ENCODE assay signal across 2 cellular contexts in the genomic region with DNA sequence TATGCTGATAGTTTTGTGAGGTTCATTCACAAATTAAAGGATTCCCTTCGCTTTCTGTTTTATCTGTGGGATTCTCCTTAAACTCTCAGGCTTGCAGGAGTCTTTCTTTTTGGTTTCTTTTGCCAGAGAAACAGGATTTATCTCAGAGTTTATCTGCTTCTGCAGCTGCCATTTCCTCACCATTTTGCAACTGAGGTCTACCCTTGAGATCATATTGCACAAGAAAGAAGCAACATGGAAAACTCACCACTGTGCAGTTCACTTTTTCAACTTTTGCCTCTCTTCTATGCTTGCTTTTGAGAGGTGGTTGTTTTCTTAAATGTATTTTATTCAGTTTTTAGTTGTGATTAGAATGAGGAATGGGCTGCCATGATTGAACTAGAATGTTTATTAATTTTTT.
TF ChIP-seq lines count a peak whose summit lies in the region.

No MANE protein-coding gene starts in this region.

TF ChIP-seq in GM23338, 12 proteins besides CTCF, POLR2A, EP300 and RAD21 (continued from another document and continues in another):
- TF ChIP-seq ZNF462 (CRISPR knock-in tag; IDR thresholded peaks at IDR 0.05) (no peak), EZH2 (IDR thresholded peaks at IDR 0.05; ENCODE audit: low read depth, unreplicated experiment) (no peak), ZNF114 (CRISPR knock-in tag; IDR thresholded peaks at IDR 0.05) (no peak), JUNB (IDR thresholded peaks at IDR 0.05; ENCODE audit: unreplicated experiment) (no peak), STAT1 (IDR thresholded peaks at IDR 0.05; ENCODE audit: unreplicated experiment) (no peak), CREB1 (CRISPR knock-in tag; IDR thresholded peaks at IDR 0.05; ENCODE audit: low read depth) (no peak), POLR2AphosphoS5 (IDR thresholded peaks at IDR 0.05; ENCODE audit: low read depth) (no peak), NANOG (IDR thresholded peaks at IDR 0.05; ENCODE audit: borderline replicate concordance) (no peak), EZH2phosphoT487 (IDR thresholded peaks at IDR 0.05; ENCODE audit: unreplicated experiment) (no peak)
- TF ChIP-seq, protein P1, sequence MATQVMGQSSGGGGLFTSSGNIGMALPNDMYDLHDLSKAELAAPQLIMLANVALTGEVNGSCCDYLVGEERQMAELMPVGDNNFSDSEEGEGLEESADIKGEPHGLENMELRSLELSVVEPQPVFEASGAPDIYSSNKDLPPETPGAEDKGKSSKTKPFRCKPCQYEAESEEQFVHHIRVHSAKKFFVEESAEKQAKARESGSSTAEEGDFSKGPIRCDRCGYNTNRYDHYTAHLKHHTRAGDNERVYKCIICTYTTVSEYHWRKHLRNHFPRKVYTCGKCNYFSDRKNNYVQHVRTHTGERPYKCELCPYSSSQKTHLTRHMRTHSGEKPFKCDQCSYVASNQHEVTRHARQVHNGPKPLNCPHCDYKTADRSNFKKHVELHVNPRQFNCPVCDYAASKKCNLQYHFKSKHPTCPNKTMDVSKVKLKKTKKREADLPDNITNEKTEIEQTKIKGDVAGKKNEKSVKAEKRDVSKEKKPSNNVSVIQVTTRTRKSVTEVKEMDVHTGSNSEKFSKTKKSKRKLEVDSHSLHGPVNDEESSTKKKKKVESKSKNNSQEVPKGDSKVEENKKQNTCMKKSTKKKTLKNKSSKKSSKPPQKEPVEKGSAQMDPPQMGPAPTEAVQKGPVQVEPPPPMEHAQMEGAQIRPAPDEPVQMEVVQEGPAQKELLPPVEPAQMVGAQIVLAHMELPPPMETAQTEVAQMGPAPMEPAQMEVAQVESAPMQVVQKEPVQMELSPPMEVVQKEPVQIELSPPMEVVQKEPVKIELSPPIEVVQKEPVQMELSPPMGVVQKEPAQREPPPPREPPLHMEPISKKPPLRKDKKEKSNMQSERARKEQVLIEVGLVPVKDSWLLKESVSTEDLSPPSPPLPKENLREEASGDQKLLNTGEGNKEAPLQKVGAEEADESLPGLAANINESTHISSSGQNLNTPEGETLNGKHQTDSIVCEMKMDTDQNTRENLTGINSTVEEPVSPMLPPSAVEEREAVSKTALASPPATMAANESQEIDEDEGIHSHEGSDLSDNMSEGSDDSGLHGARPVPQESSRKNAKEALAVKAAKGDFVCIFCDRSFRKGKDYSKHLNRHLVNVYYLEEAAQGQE (IDR thresholded peaks at IDR 0.05; ENCODE audit: unreplicated experiment): no peak

TF ChIP-seq in K562, 482 proteins besides CTCF, POLR2A, EP300 and RAD21 (continued from another document and continues in another):
- TF ChIP-seq, protein P2, sequence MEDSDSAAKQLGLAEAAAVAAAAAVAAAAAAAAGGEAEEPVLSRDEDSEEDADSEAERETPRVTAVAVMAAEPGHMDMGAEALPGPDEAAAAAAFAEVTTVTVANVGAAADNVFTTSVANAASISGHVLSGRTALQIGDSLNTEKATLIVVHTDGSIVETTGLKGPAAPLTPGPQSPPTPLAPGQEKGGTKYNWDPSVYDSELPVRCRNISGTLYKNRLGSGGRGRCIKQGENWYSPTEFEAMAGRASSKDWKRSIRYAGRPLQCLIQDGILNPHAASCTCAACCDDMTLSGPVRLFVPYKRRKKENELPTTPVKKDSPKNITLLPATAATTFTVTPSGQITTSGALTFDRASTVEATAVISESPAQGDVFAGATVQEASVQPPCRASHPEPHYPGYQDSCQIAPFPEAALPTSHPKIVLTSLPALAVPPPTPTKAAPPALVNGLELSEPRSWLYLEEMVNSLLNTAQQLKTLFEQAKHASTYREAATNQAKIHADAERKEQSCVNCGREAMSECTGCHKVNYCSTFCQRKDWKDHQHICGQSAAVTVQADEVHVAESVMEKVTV (CRISPR knock-in tag; IDR thresholded peaks at IDR 0.05): 0 out of 2 replicates have a peak, but pooled peaks have one; percentile 6
- TF ChIP-seq POLR3A (IDR thresholded peaks at IDR 0.05; ENCODE audit: borderline replicate concordance, extremely low read depth, insufficient read depth, insufficient read length): no peak
- TF ChIP-seq, protein P3, sequence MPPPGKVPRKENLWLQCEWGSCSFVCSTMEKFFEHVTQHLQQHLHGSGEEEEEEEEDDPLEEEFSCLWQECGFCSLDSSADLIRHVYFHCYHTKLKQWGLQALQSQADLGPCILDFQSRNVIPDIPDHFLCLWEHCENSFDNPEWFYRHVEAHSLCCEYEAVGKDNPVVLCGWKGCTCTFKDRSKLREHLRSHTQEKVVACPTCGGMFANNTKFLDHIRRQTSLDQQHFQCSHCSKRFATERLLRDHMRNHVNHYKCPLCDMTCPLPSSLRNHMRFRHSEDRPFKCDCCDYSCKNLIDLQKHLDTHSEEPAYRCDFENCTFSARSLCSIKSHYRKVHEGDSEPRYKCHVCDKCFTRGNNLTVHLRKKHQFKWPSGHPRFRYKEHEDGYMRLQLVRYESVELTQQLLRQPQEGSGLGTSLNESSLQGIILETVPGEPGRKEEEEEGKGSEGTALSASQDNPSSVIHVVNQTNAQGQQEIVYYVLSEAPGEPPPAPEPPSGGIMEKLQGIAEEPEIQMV (tag; conservative IDR thresholded peaks at IDR 0.05; ENCODE audit: low read depth): no peak
- no peak for TF ChIP-seq CXXC5 (CRISPR knock-in tag; IDR thresholded peaks at IDR 0.05)
- TF ChIP-seq, protein P4, sequence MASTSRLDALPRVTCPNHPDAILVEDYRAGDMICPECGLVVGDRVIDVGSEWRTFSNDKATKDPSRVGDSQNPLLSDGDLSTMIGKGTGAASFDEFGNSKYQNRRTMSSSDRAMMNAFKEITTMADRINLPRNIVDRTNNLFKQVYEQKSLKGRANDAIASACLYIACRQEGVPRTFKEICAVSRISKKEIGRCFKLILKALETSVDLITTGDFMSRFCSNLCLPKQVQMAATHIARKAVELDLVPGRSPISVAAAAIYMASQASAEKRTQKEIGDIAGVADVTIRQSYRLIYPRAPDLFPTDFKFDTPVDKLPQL (IDR thresholded peaks at IDR 0.05; ENCODE audit: extremely low read depth, insufficient read length): no peak
- TF ChIP-seq ZNF12 (CRISPR knock-in tag; IDR thresholded peaks at IDR 0.05): no peak
- TF ChIP-seq MTA1 (IDR thresholded peaks at IDR 0.05; ENCODE audit: borderline replicate concordance): no peak
- TF ChIP-seq RFX5 (IDR thresholded peaks at IDR 0.05; ENCODE audit: low read depth, low read length): no peak
- TF ChIP-seq TAL1 (IDR thresholded peaks at IDR 0.05): 0 out of 2 replicates have a peak, but pooled peaks have one; percentile 12
- TF ChIP-seq ZSCAN32 (CRISPR knock-in tag; IDR thresholded peaks at IDR 0.05): no peak
- TF ChIP-seq, protein P5, sequence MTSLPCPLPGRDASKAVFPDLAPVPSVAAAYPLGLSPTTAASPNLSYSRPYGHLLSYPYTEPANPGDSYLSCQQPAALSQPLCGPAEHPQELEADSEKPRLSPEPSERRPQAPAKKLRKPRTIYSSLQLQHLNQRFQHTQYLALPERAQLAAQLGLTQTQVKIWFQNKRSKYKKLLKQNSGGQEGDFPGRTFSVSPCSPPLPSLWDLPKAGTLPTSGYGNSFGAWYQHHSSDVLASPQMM (CRISPR knock-in tag; IDR thresholded peaks at IDR 0.05): no peak
- no peak for TF ChIP-seq CCAR2 (IDR thresholded peaks at IDR 0.05; ENCODE audit: low read depth, low read length)
- TF ChIP-seq, protein P6, sequence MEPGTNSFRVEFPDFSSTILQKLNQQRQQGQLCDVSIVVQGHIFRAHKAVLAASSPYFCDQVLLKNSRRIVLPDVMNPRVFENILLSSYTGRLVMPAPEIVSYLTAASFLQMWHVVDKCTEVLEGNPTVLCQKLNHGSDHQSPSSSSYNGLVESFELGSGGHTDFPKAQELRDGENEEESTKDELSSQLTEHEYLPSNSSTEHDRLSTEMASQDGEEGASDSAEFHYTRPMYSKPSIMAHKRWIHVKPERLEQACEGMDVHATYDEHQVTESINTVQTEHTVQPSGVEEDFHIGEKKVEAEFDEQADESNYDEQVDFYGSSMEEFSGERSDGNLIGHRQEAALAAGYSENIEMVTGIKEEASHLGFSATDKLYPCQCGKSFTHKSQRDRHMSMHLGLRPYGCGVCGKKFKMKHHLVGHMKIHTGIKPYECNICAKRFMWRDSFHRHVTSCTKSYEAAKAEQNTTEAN (CRISPR knock-in tag; IDR thresholded peaks at IDR 0.05): no peak
- no peak for TF ChIP-seq EZH2 (IDR thresholded peaks at IDR 0.05; ENCODE audit: borderline replicate concordance, low read depth, low read length)
- TF ChIP-seq TEAD4 (IDR thresholded peaks at IDR 0.05; ENCODE audit: low read length): peak; percentile 59
- no peak for TF ChIP-seq TEAD4 (CRISPR knock-in tag; IDR thresholded peaks at IDR 0.05; ENCODE audit: borderline replicate concordance)
- no peak for TF ChIP-seq ZNF197 (CRISPR knock-in tag; IDR thresholded peaks at IDR 0.05; ENCODE audit: low read depth)
- TF ChIP-seq ARID1B (IDR thresholded peaks at IDR 0.05): peak; percentile 52
- peak; percentile 95 for TF ChIP-seq CEBPB (tag; IDR thresholded peaks at IDR 0.05)
- TF ChIP-seq, protein P7, sequence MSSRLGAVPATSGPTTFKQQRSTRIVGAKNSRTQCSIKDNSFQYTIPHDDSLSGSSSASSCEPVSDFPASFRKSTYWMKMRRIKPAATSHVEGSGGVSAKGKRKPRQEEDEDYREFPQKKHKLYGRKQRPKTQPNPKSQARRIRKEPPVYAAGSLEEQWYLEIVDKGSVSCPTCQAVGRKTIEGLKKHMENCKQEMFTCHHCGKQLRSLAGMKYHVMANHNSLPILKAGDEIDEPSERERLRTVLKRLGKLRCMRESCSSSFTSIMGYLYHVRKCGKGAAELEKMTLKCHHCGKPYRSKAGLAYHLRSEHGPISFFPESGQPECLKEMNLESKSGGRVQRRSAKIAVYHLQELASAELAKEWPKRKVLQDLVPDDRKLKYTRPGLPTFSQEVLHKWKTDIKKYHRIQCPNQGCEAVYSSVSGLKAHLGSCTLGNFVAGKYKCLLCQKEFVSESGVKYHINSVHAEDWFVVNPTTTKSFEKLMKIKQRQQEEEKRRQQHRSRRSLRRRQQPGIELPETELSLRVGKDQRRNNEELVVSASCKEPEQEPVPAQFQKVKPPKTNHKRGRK (tag; IDR thresholded peaks at IDR 0.05): no peak
- TF ChIP-seq SREBF2 (CRISPR knock-in tag; IDR thresholded peaks at IDR 0.05): no peak
- no peak for TF ChIP-seq SRSF1 (IDR thresholded peaks at IDR 0.05; ENCODE audit: low read depth, low read length)
- TF ChIP-seq, protein P8, sequence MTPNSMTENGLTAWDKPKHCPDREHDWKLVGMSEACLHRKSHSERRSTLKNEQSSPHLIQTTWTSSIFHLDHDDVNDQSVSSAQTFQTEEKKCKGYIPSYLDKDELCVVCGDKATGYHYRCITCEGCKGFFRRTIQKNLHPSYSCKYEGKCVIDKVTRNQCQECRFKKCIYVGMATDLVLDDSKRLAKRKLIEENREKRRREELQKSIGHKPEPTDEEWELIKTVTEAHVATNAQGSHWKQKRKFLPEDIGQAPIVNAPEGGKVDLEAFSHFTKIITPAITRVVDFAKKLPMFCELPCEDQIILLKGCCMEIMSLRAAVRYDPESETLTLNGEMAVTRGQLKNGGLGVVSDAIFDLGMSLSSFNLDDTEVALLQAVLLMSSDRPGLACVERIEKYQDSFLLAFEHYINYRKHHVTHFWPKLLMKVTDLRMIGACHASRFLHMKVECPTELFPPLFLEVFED (CRISPR knock-in tag; conservative IDR thresholded peaks at IDR 0.05): no peak
- no peak for TF ChIP-seq MLLT1 (IDR thresholded peaks at IDR 0.05)
- TF ChIP-seq IRF1 (CRISPR knock-in tag; IDR thresholded peaks at IDR 0.05; ENCODE audit: borderline replicate concordance): no peak
- TF ChIP-seq, protein P9, sequence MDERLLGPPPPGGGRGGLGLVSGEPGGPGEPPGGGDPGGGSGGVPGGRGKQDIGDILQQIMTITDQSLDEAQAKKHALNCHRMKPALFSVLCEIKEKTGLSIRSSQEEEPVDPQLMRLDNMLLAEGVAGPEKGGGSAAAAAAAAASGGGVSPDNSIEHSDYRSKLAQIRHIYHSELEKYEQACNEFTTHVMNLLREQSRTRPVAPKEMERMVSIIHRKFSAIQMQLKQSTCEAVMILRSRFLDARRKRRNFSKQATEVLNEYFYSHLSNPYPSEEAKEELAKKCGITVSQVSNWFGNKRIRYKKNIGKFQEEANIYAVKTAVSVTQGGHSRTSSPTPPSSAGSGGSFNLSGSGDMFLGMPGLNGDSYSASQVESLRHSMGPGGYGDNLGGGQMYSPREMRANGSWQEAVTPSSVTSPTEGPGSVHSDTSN (CRISPR knock-in tag; IDR thresholded peaks at IDR 0.05; ENCODE audit: low read depth): no peak
- TF ChIP-seq, protein P9 (tag; conservative IDR thresholded peaks at IDR 0.05; ENCODE audit: low read depth): no peak
- no peak for TF ChIP-seq ZBTB9 (CRISPR knock-in tag; IDR thresholded peaks at IDR 0.05)
- TF ChIP-seq SIRT6 (IDR thresholded peaks at IDR 0.05; ENCODE audit: low read depth, low read length): no peak
- no peak for TF ChIP-seq NR2F6 (CRISPR knock-in tag; IDR thresholded peaks at IDR 0.05)
- TF ChIP-seq HLTF (IDR thresholded peaks at IDR 0.05): no peak
- TF ChIP-seq ZNF282 (CRISPR knock-in tag; IDR thresholded peaks at IDR 0.05): no peak
- TF ChIP-seq KLF1 (tag; IDR thresholded peaks at IDR 0.05): no peak
- TF ChIP-seq KAT2B (IDR thresholded peaks at IDR 0.05; ENCODE audit: low read depth, low read length): no peak
- 0 out of 2 replicates have a peak, but pooled peaks have one; percentile 17 for TF ChIP-seq CBFA2T3 (IDR thresholded peaks at IDR 0.05)
